Comparison of ENCODE assay signal across 35 cellular contexts in genomic region chr13:106580551-106580950, GRCh38.
"Had no signal": no experiment of that assay in that cellular context is flagged by ENCODE, and none has a peak within 500 bp of the region (broad histone marks: within the 10 kb centered on the region; RNA-seq: fewer than 3 reads in every experiment).

No MANE protein-coding gene starts in this region.

- H3K27me3 ChIP-seq: MG63 had no signal

- DNase-seq: Karpas-422, Kasumi-1, KBM-7, KG1, MG63, MM.1S, MV-4-11, NCI-H1048, NCI-H1092, NCI-H1092 treated with DMSO at 0.1 percent for 48 hours, NCI-H1105, NCI-H1105 treated with DMSO at 0.1 percent for 48 hours, NCI-H1417, NCI-H1417 treated with DMSO at 0.1 percent for 48 hours, NCI-H1436, NCI-H1436 treated with DMSO at 0.1 percent for 48 hours, NCI-H146, NCI-H1694, NCI-H1694 treated with DMSO at 0.1 percent for 48 hours, NCI-H187, NCI-H187 treated with DMSO at 0.1 percent for 48 hours, NCI-H1930, NCI-H2029, NCI-H2029 treated with DMSO at 0.1 percent for 48 hours, NCI-H2081, NCI-H2081 treated with DMSO at 0.1 percent for 48 hours, NCI-H2107, NCI-H2171, NCI-H2171 treated with DMSO at 0.1 percent for 48 hours, NCI-H2227 treated with DMSO at 0.1 percent for 48 hours, NCI-H226, NCI-H345, NCI-H446, NCI-H446 treated with DMSO at 0.1 percent for 48 hours had no signal

- H3K9ac ChIP-seq: KMS-11 had no signal

- H3K27ac ChIP-seq: KMS-11 had no signal

- H3K4me3 ChIP-seq: MG63 had no signal

- H3K36me3 ChIP-seq: MG63 had no signal

- H3K4me2 ChIP-seq: KMS-11 had no signal
